In the genomic region with DNA sequence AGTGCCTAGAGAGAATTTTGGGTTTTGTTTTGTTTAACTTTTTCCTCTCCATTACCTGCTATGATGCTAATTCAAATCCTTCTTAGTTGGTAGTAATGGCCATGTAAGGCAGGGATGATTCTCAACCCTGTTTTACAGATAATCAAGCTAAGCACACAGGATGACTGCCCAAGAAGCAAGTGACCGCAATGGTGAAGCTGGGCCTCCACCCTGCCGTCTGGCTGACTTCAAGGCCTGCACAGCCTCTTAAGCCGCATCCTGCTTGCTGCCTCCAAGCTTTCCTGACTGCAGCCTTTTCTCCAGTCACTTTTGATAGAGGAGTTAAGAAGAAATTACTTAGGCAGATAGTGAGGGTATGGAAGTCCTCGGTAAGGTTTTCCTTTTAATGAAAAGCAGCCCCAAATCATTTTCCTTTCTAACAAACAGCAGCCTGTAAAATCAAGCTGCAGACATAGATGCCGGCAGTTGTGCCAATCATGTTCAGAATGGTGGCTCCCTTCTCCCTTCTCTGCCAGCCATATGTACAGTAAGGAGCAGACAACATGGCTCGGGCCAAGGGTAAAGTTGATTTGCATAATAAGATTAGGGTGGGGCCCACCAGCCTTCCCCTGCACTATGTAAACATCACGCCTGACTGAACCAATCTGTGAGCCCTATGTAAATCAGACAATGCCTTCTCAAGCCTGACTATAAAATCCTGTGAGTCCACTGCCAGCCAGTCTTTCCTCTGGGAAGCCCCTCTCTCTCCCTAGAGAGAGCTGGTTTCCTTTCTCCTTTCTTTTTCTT, we compare ENCODE assay signal across 10 cellular contexts. TPM values are rescaled to one million over a fixed set of nuclear protein-coding genes. Genes with fewer than 3 reads are reported as not detected.
DNase-seq lines count a peak whose midpoint lies in the region; ATAC-seq, FAIRE-seq and TF ChIP-seq lines count a peak whose summit lies in the region.
"Had no signal": no experiment of that assay in that cellular context is flagged by ENCODE, and none has a peak within 500 bp of the region (broad histone marks: within the 10 kb centered on the region; RNA-seq: fewer than 3 reads in every experiment).

No MANE protein-coding gene starts in this region.

- intact Hi-C loops in GM12878 (cut with micrococcal nuclease; ENCODE audit: unreplicated experiment): no loop called here

- no peaks in the 10 kb centered on the region for H4K20me1 ChIP-seq in GM12878 (ENCODE audit: control insufficient read depth, insufficient read depth)

- no peak for TF ChIP-seq POLR2A in GM12878 (IDR thresholded peaks at IDR 0.05; ENCODE audit: low read depth, low read length)

- no peak overlapping the region for H3K9ac ChIP-seq in GM12878 (ENCODE audit: control insufficient read depth, insufficient read depth, low read length)

- RAD21 ChIA-PET in GM12878 (lab: Charles Lee; ENCODE audit: unreplicated experiment): interaction anchor here (1.0 kb wide), 1 partner anchor 37 kb away, joined by 3 read pairs; no protein-coding TSS in a partner anchor

- CTCF ChIA-PET in GM12878 (lab: Yijun Ruan, JAX): interaction anchor here (1.3 kb wide), 1 partner anchor 37 kb away, joined by 4 read pairs; no protein-coding TSS in a partner anchor

- no peak for TF ChIP-seq EP300 in GM12878 (IDR thresholded peaks at IDR 0.05; ENCODE audit: borderline replicate concordance in 1 of 2, control insufficient read depth in 1 of 2, low read depth in 2 of 2, low read length in 2 of 2)

- no peaks in the 10 kb centered on the region for H3K79me2 ChIP-seq in GM12878 (ENCODE audit: control insufficient read depth, insufficient read depth, low read length)

- no TSS peak for BruUV-seq in GM12878 (replicated peaks; lab: Mats Ljungman, UMichigan)

- no peak overlapping the region for H3K4me3 ChIP-seq in GM12878

- ATAC-seq in GM12878: peak; percentile 80

- H3K9me3 ChIP-seq in GM12878 (replicated peaks; ENCODE audit: control insufficient read depth, insufficient read depth, low read length): peaks cover 2% of the 10 kb centered on the region; the same call in 2 of the 3 replicates

- peak; percentile 6 for DNase-seq in NCI-H1092 treated with DMSO at 0.1 percent for 48 hours (lab: John Stamatoyannopoulos, UW)
- DNase-seq in NCI-H1092 (lab: John Stamatoyannopoulos, UW): no peak
- peak; percentile 5 for DNase-seq in NCI-H146 treated with DMSO at 0.1 percent for 48 hours (lab: John Stamatoyannopoulos, UW; ENCODE audit: unreplicated experiment)
- no peak for DNase-seq in GM12878 (ENCODE audit: low read depth, low spot score)
- peak; percentile 10 for DNase-seq in pulmonary artery endothelial cell (ENCODE audit: low read depth, low spot score)
- no peak for DNase-seq in epidermal melanocyte (ENCODE audit: insufficient read length, low spot score)
- no peak for DNase-seq in stimulated activated naive CD4-positive, alpha-beta T cell (lab: John Stamatoyannopoulos, UW)
- DNase-seq in putamen (ENCODE audit: low spot score): no peak
- DNase-seq: NCI-H187 had no signal

- no peak overlapping the region; the same call in 1 of the 2 replicates for H2AFZ ChIP-seq in GM12878 (ENCODE audit: control insufficient read depth, low read depth, low read length)

- 58% methylated on average over 7 of the region's 7 CpGs for WGBS in GM12878 (ENCODE audit: insufficient coverage, insufficient replicate concordance, low lambda C conversion rate, missing lambda C conversion rate)

- SMC1A ChIA-PET in GM12878 (lab: Charles Lee; ENCODE audit: uncharacterized antibody, unreplicated experiment): interaction anchor here (1.0 to 1.7 kb wide), 4 partner anchors 9 to 176 kb away, joined by 3 to 4 read pairs (median 3); no protein-coding TSS in a partner anchor

- no peaks in the 10 kb centered on the region for H3K36me3 ChIP-seq in GM12878 (ENCODE audit: control insufficient read depth in 2 of 2, insufficient read depth in 2 of 2, low read length in 1 of 2)

- H3K27me3 ChIP-seq in GM12878 (replicated peaks in 1 of 2; ENCODE audit: control insufficient read depth in 2 of 2, insufficient read depth in 2 of 2, low read length in 1 of 2): no peaks in the 10 kb centered on the region

- peaks cover 3% of the 10 kb centered on the region for H3K4me1 ChIP-seq in GM12878 (ENCODE audit: control insufficient read depth, insufficient read depth, low read length)

- in situ Hi-C loops in GM12878 (cut with MboI): no loop called here

- no peak overlapping the region for H3K4me2 ChIP-seq in GM12878 (ENCODE audit: control insufficient read depth, insufficient read depth)

- FAIRE-seq in GM12878 (lab: Jason Lieb, UNC): no peak
- FAIRE-seq: A204.1 had no signal

- no peak for TF ChIP-seq CTCF in GM12878 (IDR thresholded peaks at IDR 0.05 in 2 of 3, conservative IDR thresholded peaks at IDR 0.05 in 1 of 3; ENCODE audit: control insufficient read depth in 2 of 3, extremely low read depth in 1 of 3, insufficient read depth in 1 of 3, low read depth in 3 of 3, low read length in 3 of 3)

- H3K27ac ChIP-seq in GM12878 (ENCODE audit: control insufficient read depth, insufficient read depth): no peak overlapping the region

- TF ChIP-seq RAD21 in GM12878 (IDR thresholded peaks at IDR 0.05; ENCODE audit: insufficient read depth, low read depth, low read length): no peak

- POLR2A ChIA-PET in GM12878 (lab: Charles Lee): interaction anchor here (2.0 kb wide), 1 partner anchor 10 kb away, joined by 7 read pairs; no protein-coding TSS in a partner anchor

TF ChIP-seq in GM12878, 131 proteins besides CTCF, POLR2A, EP300 and RAD21:
- TF ChIP-seq BMI1 (IDR thresholded peaks at IDR 0.05; ENCODE audit: borderline replicate concordance) (no peak), STAT1 (conservative IDR thresholded peaks at IDR 0.05) (no peak), NFXL1 (IDR thresholded peaks at IDR 0.05; ENCODE audit: borderline replicate concordance) (no peak), FOS (IDR thresholded peaks at IDR 0.05; ENCODE audit: borderline replicate concordance, extremely low read depth, insufficient read length) (no peak), POU2F2 (IDR thresholded peaks at IDR 0.05; ENCODE audit: borderline replicate concordance, low read depth, low read length) (no peak), WRNIP1 (IDR thresholded peaks at IDR 0.05; ENCODE audit: borderline replicate concordance, low read depth, low read length) (no peak), MAX (IDR thresholded peaks at IDR 0.05; ENCODE audit: low read depth, low read length) (no peak), ASH2L (IDR thresholded peaks at IDR 0.05; ENCODE audit: borderline replicate concordance, low read depth) (no peak), IKZF1 (conservative IDR thresholded peaks at IDR 0.05) (no peak)

RNA-seq across cellular contexts. Expression of gene CTBS, which starts 8.8 kb away (rescaled TPM):
- 20.1 and 22.5 TPM in 2 replicates for total RNA-seq in GM12878 (2013; cell fraction: nucleolus; rRNA removed)
- total RNA-seq in GM12878 (2014; rRNA removed) (9.0 and 10.7 TPM in 2 replicates), GM12878 (2014; rRNA removed; fragmentation: Illumina TruSeq; extraction: Trizol) (8.5 and 9.7 TPM in 2 replicates), GM12878 (2021) (12.9 and 14.7 TPM in 2 replicates), pulmonary artery endothelial cell (5.9 and 6.3 TPM in 2 replicates)
- polyA plus RNA-seq in GM12878 (2011; ENCODE audit: low read depth): 5.1 TPM
- polyA plus RNA-seq in GM12878 (2011; rRNA removed) (17.6 and 23.7 TPM in 2 replicates), GM12878 (2014; fragmentation: Illumina TruSeq; extraction: Trizol) (13.1 and 20.4 TPM in 2 replicates), GM12878 (2014; fragmentation: Nextera tagmentation; extraction: Ambion mirVana) (1 to 10 TPM; 4.3 to 9.7 TPM), GM12878 (2014; rRNA removed) (8.5 and 11.7 TPM in 2 replicates), GM12878 (2016; fragmentation: Nextera tagmentation; extraction: Ambion mirVana) (10 to 100 TPM; 20.2 to 21.2 TPM)
- polyA plus RNA-seq in GM12878 (2011; cell fraction: cytosol; rRNA removed): 6.2 and 7.5 TPM in 2 replicates
- polyA plus RNA-seq in GM12878 (2011; cell fraction: nucleus; rRNA removed): 5.8 and 5.9 TPM in 2 replicates
- polyA plus RNA-seq in GM12878 (2012): 9.2 and 13.6 TPM in 2 replicates
- polyA minus RNA-seq in GM12878 (2011; rRNA and poly(A)+ RNA removed): 10.6 and 11.6 TPM in 2 replicates
- 2.7 and 4.9 TPM in 2 replicates for polyA minus RNA-seq in GM12878 (2011; cell fraction: cytosol; rRNA and poly(A)+ RNA removed)
- polyA minus RNA-seq in GM12878 (2011; cell fraction: nucleus; rRNA and poly(A)+ RNA removed): 10.6 and 18.2 TPM in 2 replicates

Comparison
In these comparisons a context has a peak if more than half of its experiments do, and no peak if none do; other contexts are left out.
1. DNase-seq: peak in NCI-H1092 treated with DMSO at 0.1 percent for 48 hours (single experiment), NCI-H146 treated with DMSO at 0.1 percent for 48 hours (single experiment) and pulmonary artery endothelial cell (single experiment); none in NCI-H1092 (single experiment), GM12878 (single experiment), epidermal melanocyte (single experiment), stimulated activated naive CD4-positive, alpha-beta T cell (0 of 6) and putamen (single experiment).